ENCODE assay signal across 15 cellular contexts in genomic region chr18:9808190-9808529, GRCh38.
DNase-seq lines count a peak whose midpoint lies in the region; ATAC-seq, FAIRE-seq and TF ChIP-seq lines count a peak whose summit lies in the region.
"Had no signal": no experiment of that assay in that cellular context is flagged by ENCODE, and none has a peak within 500 bp of the region (broad histone marks: within the 10 kb centered on the region; RNA-seq: fewer than 3 reads in every experiment).

No MANE protein-coding gene starts in this region.

- TF ChIP-seq CTCF in A549 (IDR thresholded peaks at IDR 0.05), result no peak
- no peak for TF ChIP-seq CTCF in glutamatergic neuron (IDR thresholded peaks at IDR 0.05; ENCODE audit: partially characterized antibody, unreplicated experiment)
- no peak for TF ChIP-seq CTCF in type B pancreatic cell (conservative IDR thresholded peaks at IDR 0.05)

- no peak for TF ChIP-seq RAD21 in A549 (conservative IDR thresholded peaks at IDR 0.05 in 1 of 2, IDR thresholded peaks at IDR 0.05 in 1 of 2)

- no peaks in the 10 kb centered on the region; the same call in 1 of the 2 replicates for H3K36me3 ChIP-seq in SJSA1
- H3K36me3 ChIP-seq in rectal smooth muscle tissue (ENCODE audit: control insufficient read depth, insufficient read depth, low read length), result no peaks in the 10 kb centered on the region
- H3K36me3 ChIP-seq: colonic mucosa, WERI-Rb-1 had no signal

- H3K4me3 Mint-ChIP-seq in glutamatergic neuron (ENCODE audit: unreplicated experiment), result no peak overlapping the region
- no peak overlapping the region for H3K4me3 Mint-ChIP-seq in type B pancreatic cell
- H3K4me3 Mint-ChIP-seq: activated naive CD8-positive, alpha-beta T cell treated with anti-CD3 and anti-CD28 coated beads for 36 hours had no signal

- H3K4me1 ChIP-seq in A549, result peaks cover 38% of the 10 kb centered on the region
- peaks cover 70% of the 10 kb centered on the region for H3K4me1 ChIP-seq in SJSA1 (replicated peaks)
- peaks cover 34% of the 10 kb centered on the region for H3K4me1 ChIP-seq in rectal smooth muscle tissue (ENCODE audit: control insufficient read depth, insufficient read depth, low read length)
- H3K4me1 ChIP-seq: colonic mucosa had no signal

- no peak for TF ChIP-seq POLR2A in A549 (IDR thresholded peaks at IDR 0.05; ENCODE audit: low read length)

- POLR2A ChIA-PET in A549 (lab: Yijun Ruan, JAX), result no interaction called here

- CTCF ChIA-PET in A549 (lab: Yijun Ruan, JAX), result no interaction called here

- peaks cover 3% of the 10 kb centered on the region for H3K9me3 Mint-ChIP-seq in glutamatergic neuron (ENCODE audit: unreplicated experiment)
- H3K9me3 Mint-ChIP-seq in type B pancreatic cell, result no peaks in the 10 kb centered on the region

- H3K27ac ChIP-seq in A549, result peak overlapping the region; percentile 36 to 55; a peak in 4 of 6 replicates
- peak overlapping the region; percentile 43 for H3K27ac ChIP-seq in SJSA1
- peak overlapping the region; percentile 73 for H3K27ac ChIP-seq in rectal smooth muscle tissue (ENCODE audit: low read depth, low read length)
- H3K27ac ChIP-seq: colonic mucosa, WERI-Rb-1 had no signal

- H3K27me3 Mint-ChIP-seq in glutamatergic neuron (ENCODE audit: unreplicated experiment) (peaks cover 2% of the 10 kb centered on the region), type B pancreatic cell (no peaks in the 10 kb centered on the region)
- H3K27me3 Mint-ChIP-seq: activated naive CD8-positive, alpha-beta T cell treated with anti-CD3 and anti-CD28 coated beads for 36 hours had no signal

- FAIRE-seq in A549 (lab: Jason Lieb, UNC), result no peak

- ATAC-seq in A549, result no peak
- no peak for ATAC-seq in HG02623 (IDR thresholded peaks at IDR 0.05; ENCODE audit: unreplicated experiment)
- ATAC-seq: HCT116 had no signal

- H3K9ac ChIP-seq in rectal smooth muscle tissue (ENCODE audit: low read length), result no peak overlapping the region

- peak overlapping the region; percentile 38 for H3K27ac Mint-ChIP-seq in glutamatergic neuron (ENCODE audit: unreplicated experiment)
- no peak overlapping the region for H3K27ac Mint-ChIP-seq in type B pancreatic cell
- H3K27ac Mint-ChIP-seq: activated naive CD8-positive, alpha-beta T cell treated with anti-CD3 and anti-CD28 coated beads for 36 hours had no signal

- H3K27me3 ChIP-seq in SJSA1 (replicated peaks) (no peaks in the 10 kb centered on the region), rectal smooth muscle tissue (ENCODE audit: control insufficient read depth, insufficient read depth, low read length) (no peaks in the 10 kb centered on the region)
- H3K27me3 ChIP-seq: colonic mucosa had no signal

- no peak overlapping the region for H3K4me3 ChIP-seq in A549
- H3K4me3 ChIP-seq in SJSA1, result no peak overlapping the region
- no peak overlapping the region for H3K4me3 ChIP-seq in rectal smooth muscle tissue (ENCODE audit: low read length)
- H3K4me3 ChIP-seq: colonic mucosa had no signal

- WGBS in A549 (ENCODE audit: missing lambda C conversion rate), result 75% methylated on average over 5 of the region's 5 CpGs

- DNase-seq in A549 (ENCODE audit: low read depth in 1 of 2, low spot score in 1 of 2) (no peak), SJSA1 (ENCODE audit: low read depth in 1 of 2, low spot score in 2 of 2) (no peak), glutamatergic neuron (no peak), H4 (ENCODE audit: low spot score) (no peak), type B pancreatic cell (ENCODE audit: extremely low spot score, unreplicated experiment) (no peak)
- no peak for DNase-seq in stimulated activated CD4-positive, alpha-beta T cell treated with anti-CD3 and anti-CD28 coated beads, Interleukin-1b, Interleukin-23, amount 100 ng/mL, for 48 hours
- DNase-seq: activated naive CD8-positive, alpha-beta T cell treated with anti-CD3 and anti-CD28 coated beads for 36 hours; colonic mucosa; COR-L47; NCI-H2171; NK-92 treated with Interleukin-12 subunit alpha and Interleukin-12 subunit beta, amount 100 ng/mL, for 24 hours; WERI-Rb-1 had no signal

- H3K36me3 Mint-ChIP-seq in glutamatergic neuron (ENCODE audit: unreplicated experiment) (peaks cover 10% of the 10 kb centered on the region), type B pancreatic cell (no peaks in the 10 kb centered on the region)
- H3K36me3 Mint-ChIP-seq: activated naive CD8-positive, alpha-beta T cell treated with anti-CD3 and anti-CD28 coated beads for 36 hours had no signal

- H3K4me2 ChIP-seq in A549, result peak overlapping the region; percentile 44

- H3K4me1 Mint-ChIP-seq in glutamatergic neuron (ENCODE audit: low read depth, unreplicated experiment) (peaks cover 41% of the 10 kb centered on the region), type B pancreatic cell (ENCODE audit: unreplicated experiment) (peaks cover 28% of the 10 kb centered on the region)
- H3K4me1 Mint-ChIP-seq: activated naive CD8-positive, alpha-beta T cell treated with anti-CD3 and anti-CD28 coated beads for 36 hours had no signal

- H3K9me3 ChIP-seq in A549, result no peaks in the 10 kb centered on the region
- H3K9me3 ChIP-seq in SJSA1 (replicated peaks), result no peaks in the 10 kb centered on the region
- H3K9me3 ChIP-seq: colonic mucosa had no signal

- TF ChIP-seq EP300 in A549 (IDR thresholded peaks at IDR 0.05), result no peak

TF ChIP-seq in A549, 52 proteins besides CTCF, POLR2A, EP300 and RAD21:
- TF ChIP-seq RCOR1 (IDR thresholded peaks at IDR 0.05; ENCODE audit: low read depth, low read length) (no peak), NR3C1 (IDR thresholded peaks at IDR 0.05) (no peak), SREBF2 (IDR thresholded peaks at IDR 0.05) (no peak), RFX5 (IDR thresholded peaks at IDR 0.05) (no peak), CHD4 (IDR thresholded peaks at IDR 0.05; ENCODE audit: borderline replicate concordance) (no peak), RNF2 (IDR thresholded peaks at IDR 0.05; ENCODE audit: borderline replicate concordance, low read depth) (no peak), SMC3 (IDR thresholded peaks at IDR 0.05) (no peak), KDM5A (IDR thresholded peaks at IDR 0.05) (no peak), BCL3 (IDR thresholded peaks at IDR 0.05) (no peak), RARB (CRISPR knock-in tag; IDR thresholded peaks at IDR 0.05) (no peak), TFCP2L1 (CRISPR knock-in tag; IDR thresholded peaks at IDR 0.05) (no peak), FOSB (CRISPR knock-in tag; IDR thresholded peaks at IDR 0.05) (no peak), PHF8 (IDR thresholded peaks at IDR 0.05; ENCODE audit: borderline replicate concordance, low read depth) (no peak), ZNF302 (CRISPR knock-in tag; IDR thresholded peaks at IDR 0.05) (no peak), ZSCAN20 (CRISPR knock-in tag; IDR thresholded peaks at IDR 0.05) (no peak), EHMT2 (IDR thresholded peaks at IDR 0.05; ENCODE audit: low read depth) (no peak), HDAC2 (IDR thresholded peaks at IDR 0.05) (no peak), HEYL (CRISPR knock-in tag; IDR thresholded peaks at IDR 0.05) (no peak)
- TF ChIP-seq, protein P1, sequence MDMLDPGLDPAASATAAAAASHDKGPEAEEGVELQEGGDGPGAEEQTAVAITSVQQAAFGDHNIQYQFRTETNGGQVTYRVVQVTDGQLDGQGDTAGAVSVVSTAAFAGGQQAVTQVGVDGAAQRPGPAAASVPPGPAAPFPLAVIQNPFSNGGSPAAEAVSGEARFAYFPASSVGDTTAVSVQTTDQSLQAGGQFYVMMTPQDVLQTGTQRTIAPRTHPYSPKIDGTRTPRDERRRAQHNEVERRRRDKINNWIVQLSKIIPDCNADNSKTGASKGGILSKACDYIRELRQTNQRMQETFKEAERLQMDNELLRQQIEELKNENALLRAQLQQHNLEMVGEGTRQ (IDR thresholded peaks at IDR 0.05), result no peak
- TF ChIP-seq, protein P2, sequence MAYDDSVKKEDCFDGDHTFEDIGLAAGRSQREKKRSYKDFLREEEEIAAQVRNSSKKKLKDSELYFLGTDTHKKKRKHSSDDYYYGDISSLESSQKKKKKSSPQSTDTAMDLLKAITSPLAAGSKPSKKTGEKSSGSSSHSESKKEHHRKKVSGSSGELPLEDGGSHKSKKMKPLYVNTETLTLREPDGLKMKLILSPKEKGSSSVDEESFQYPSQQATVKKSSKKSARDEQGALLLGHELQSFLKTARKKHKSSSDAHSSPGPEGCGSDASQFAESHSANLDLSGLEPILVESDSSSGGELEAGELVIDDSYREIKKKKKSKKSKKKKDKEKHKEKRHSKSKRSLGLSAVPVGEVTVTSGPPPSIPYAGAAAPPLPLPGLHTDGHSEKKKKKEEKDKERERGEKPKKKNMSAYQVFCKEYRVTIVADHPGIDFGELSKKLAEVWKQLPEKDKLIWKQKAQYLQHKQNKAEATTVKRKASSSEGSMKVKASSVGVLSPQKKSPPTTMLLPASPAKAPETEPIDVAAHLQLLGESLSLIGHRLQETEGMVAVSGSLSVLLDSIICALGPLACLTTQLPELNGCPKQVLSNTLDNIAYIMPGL (CRISPR knock-in tag; IDR thresholded peaks at IDR 0.05; ENCODE audit: borderline replicate concordance), result no peak
TF ChIP-seq in A549: peak in this region for 0.
